22 cellular contexts compared by ENCODE assay signal in genomic region chr18:63956755-63957154, GRCh38. TPM values are rescaled to one million over a fixed set of nuclear protein-coding genes. Genes with fewer than 3 reads are reported as not detected.
"Had no signal": no experiment of that assay in that cellular context is flagged by ENCODE, and none has a peak within 500 bp of the region (broad histone marks: within the 10 kb centered on the region; RNA-seq: fewer than 3 reads in every experiment).

No MANE protein-coding gene starts in this region.

- ATAC-seq: effector memory CD8-positive, alpha-beta T cell; heart left ventricle; left lung had no signal

- H3K4me3 ChIP-seq: heart left ventricle, left lung, stomach had no signal

- H3K27ac Mint-ChIP-seq: activated B cell treated with CpG ODN at 0.5 μM for 24 hours; activated CD4-positive, alpha-beta memory T cell treated with anti-CD3 and anti-CD28 coated beads for 36 hours; activated naive CD8-positive, alpha-beta T cell treated with anti-CD3 and anti-CD28 coated beads, Interleukin-2, amount 10 ng/mL, durations not matched to agents 7 days and 5 days; brain; effector memory CD8-positive, alpha-beta T cell; nephron progenitor cell; type B pancreatic cell had no signal

- H3K27ac ChIP-seq: heart left ventricle, left lung, stomach had no signal

- H3K4me1 Mint-ChIP-seq: activated B cell treated with CpG ODN at 0.5 μM for 24 hours; activated naive CD8-positive, alpha-beta T cell treated with anti-CD3 and anti-CD28 coated beads, Interleukin-2, amount 10 ng/mL, durations not matched to agents 7 days and 5 days; brain; nephron progenitor cell had no signal

- H3K9me3 Mint-ChIP-seq: activated B cell treated with CpG ODN at 0.5 μM for 24 hours; activated naive CD8-positive, alpha-beta T cell treated with anti-CD3 and anti-CD28 coated beads, Interleukin-2, amount 10 ng/mL, durations not matched to agents 7 days and 5 days; effector memory CD8-positive, alpha-beta T cell; nephron progenitor cell; type B pancreatic cell had no signal

- H3K4me1 ChIP-seq: left lung, stomach had no signal

- H3K36me3 ChIP-seq: heart left ventricle, left lung, stomach had no signal

- H3K4me3 Mint-ChIP-seq: activated B cell treated with CpG ODN at 0.5 μM for 24 hours; activated CD4-positive, alpha-beta memory T cell treated with anti-CD3 and anti-CD28 coated beads for 36 hours; activated naive CD8-positive, alpha-beta T cell treated with anti-CD3 and anti-CD28 coated beads, Interleukin-2, amount 10 ng/mL, durations not matched to agents 7 days and 5 days; brain; effector memory CD8-positive, alpha-beta T cell; nephron progenitor cell; type B pancreatic cell had no signal

- DNase-seq: activated B cell treated with CpG ODN at 0.5 μM for 24 hours; activated CD4-positive, alpha-beta memory T cell treated with anti-CD3 and anti-CD28 coated beads for 36 hours; activated CD4-positive, alpha-beta T cell treated with anti-CD3 and anti-CD28 coated beads for 4 hours; activated naive CD4-positive, alpha-beta T cell; activated naive CD8-positive, alpha-beta T cell treated with anti-CD3 and anti-CD28 coated beads, Interleukin-2, amount 10 ng/mL, durations not matched to agents 7 days and 5 days; activated T-cell treated with anti-CD3 and anti-CD28 coated beads for 4 hours; caudate nucleus; effector memory CD8-positive, alpha-beta T cell; heart left ventricle; kidney; left lung; nephron progenitor cell; occipital lobe; posterior cingulate gyrus; stomach; T-helper 9 cell had no signal

- H3K9me3 ChIP-seq: heart left ventricle, left lung, stomach had no signal

RNA-seq across cellular contexts. Expression of gene HMSD, which starts 7.7 kb away (rescaled TPM):
- total RNA-seq: activated naive CD8-positive, alpha-beta T cell treated with anti-CD3 and anti-CD28 coated beads, Interleukin-2, amount 10 ng/mL, durations not matched to agents 7 days and 5 days; dermis microvascular lymphatic vessel endothelial cell; frontal cortex; myocyte; stomach had no signal
- polyA plus RNA-seq: heart left ventricle had no signal

RNA-seq across cellular contexts. Expression of gene SERPINB10, which starts 49.0 kb away (rescaled TPM):
- total RNA-seq: activated B cell treated with CpG ODN at 0.5 μM for 24 hours; activated CD4-positive, alpha-beta memory T cell treated with anti-CD3 and anti-CD28 coated beads for 36 hours; activated naive CD8-positive, alpha-beta T cell treated with anti-CD3 and anti-CD28 coated beads, Interleukin-2, amount 10 ng/mL, durations not matched to agents 7 days and 5 days; dermis microvascular lymphatic vessel endothelial cell; kidney; myocyte; occipital lobe; temporal lobe had no signal
- polyA plus RNA-seq: heart left ventricle had no signal
